ENCODE assay signal across 12 cellular contexts in genomic region chr18:79677840-79678239, GRCh38. TPM values are rescaled to one million over a fixed set of nuclear protein-coding genes. Genes with fewer than 3 reads are reported as not detected.
DNase-seq lines count a peak whose midpoint lies in the region; ATAC-seq, FAIRE-seq and TF ChIP-seq lines count a peak whose summit lies in the region.
"Had no signal": no experiment of that assay in that cellular context is flagged by ENCODE, and none has a peak within 500 bp of the region (broad histone marks: within the 10 kb centered on the region; RNA-seq: fewer than 3 reads in every experiment).

No MANE protein-coding gene starts in this region.

- H3K36me3 ChIP-seq in kidney (ENCODE audit: control insufficient read depth in 1 of 2, insufficient read depth in 2 of 2, low read length in 2 of 2) (peaks cover 0 to 2% of the 10 kb centered on the region in 2 donors), transverse colon (peaks cover 0 to 5% (median 0%) of the 10 kb centered on the region in 4 donors)
- H3K36me3 ChIP-seq: ovary had no signal

- H3K9me3 ChIP-seq in kidney (ENCODE audit: control insufficient read depth in 1 of 2, low read length in 2 of 2) (no peaks in the 10 kb centered on the region), transverse colon (no peaks in the 10 kb centered on the region)
- H3K9me3 ChIP-seq: ovary, stomach had no signal

- peak overlapping the region; percentile 56 to 79 for H3K9ac ChIP-seq in kidney (ENCODE audit: low read length in 2 of 2)

- in situ Hi-C loops in transverse colon (cut with MboI; ENCODE audit: low pct_ligation_motif_present in 1 of 4, low pct_unique_long_range_greater_than_20kb in 1 of 4, low sequenced_read_pairs in 3 of 4), result no loop called here

- H3K4me1 Mint-ChIP-seq in activated T-cell treated with anti-CD3 and anti-CD28 coated beads, Interleukin-2, amount 50 U/mL, for 4 hours (ENCODE audit: low read depth), result peaks cover 38% of the 10 kb centered on the region
- peaks cover 38% of the 10 kb centered on the region for H3K4me1 Mint-ChIP-seq in activated CD4-positive, alpha-beta memory T cell treated with anti-CD3 and anti-CD28 coated beads, Interleukin-2, amount 10 ng/mL, durations not matched to agents 7 days and 5 days
- H3K4me1 Mint-ChIP-seq in stimulated activated naive CD8-positive, alpha-beta T cell treated with anti-CD3 and anti-CD28 coated beads, Interleukin-15, amount 100 ng/mL, for 72 hours, result peaks cover 42% of the 10 kb centered on the region

- no peaks in the 10 kb centered on the region for H3K27me3 Mint-ChIP-seq in activated T-cell treated with anti-CD3 and anti-CD28 coated beads, Interleukin-2, amount 50 U/mL, for 4 hours (ENCODE audit: low read depth)
- no peaks in the 10 kb centered on the region for H3K27me3 Mint-ChIP-seq in activated CD4-positive, alpha-beta memory T cell treated with anti-CD3 and anti-CD28 coated beads, Interleukin-2, amount 10 ng/mL, durations not matched to agents 7 days and 5 days
- no peaks in the 10 kb centered on the region for H3K27me3 Mint-ChIP-seq in stimulated activated naive CD8-positive, alpha-beta T cell treated with anti-CD3 and anti-CD28 coated beads, Interleukin-15, amount 100 ng/mL, for 72 hours

- DNase-seq in activated T-cell treated with anti-CD3 and anti-CD28 coated beads, Interleukin-2, amount 50 U/mL, for 4 hours, result no peak
- DNase-seq in activated T-cell treated with anti-CD3 and anti-CD28 coated beads for 4 hours (no peak), kidney (no peak), urothelium cell line (ENCODE audit: low spot score) (no peak), transverse colon (no peak)
- no peak for DNase-seq in activated CD4-positive, alpha-beta memory T cell treated with anti-CD3 and anti-CD28 coated beads, Interleukin-2, amount 10 ng/mL, durations not matched to agents 7 days and 5 days
- DNase-seq in stimulated activated naive CD8-positive, alpha-beta T cell treated with anti-CD3 and anti-CD28 coated beads, Interleukin-15, amount 100 ng/mL, for 72 hours, result no peak
- no peak for DNase-seq in stimulated activated CD4-positive, alpha-beta T cell treated with anti-CD3 and anti-CD28 coated beads, Interleukin-4, amount 100 ng/mL, for 1 hour
- DNase-seq: activated CD4-positive, alpha-beta T cell treated with anti-CD3 and anti-CD28 coated beads for 48 hours; C1 segment of cervical spinal cord; ovary; stomach had no signal

- POLR2A ChIA-PET in activated CD4-positive, alpha-beta memory T cell treated with anti-CD3 and anti-CD28 coated beads, Interleukin-2, amount 10 ng/mL, durations not matched to agents 7 days and 5 days (lab: Charles Lee), result interaction anchor here (1.4 to 3.5 kb wide), 2 partner anchors 15 to 274 kb away, joined by 3 to 12 read pairs; partner anchors contain the start of gene SLC66A2

- ATAC-seq in activated T-cell treated with anti-CD3 and anti-CD28 coated beads, Interleukin-2, amount 50 U/mL, for 4 hours, result no peak
- ATAC-seq in stimulated activated naive CD8-positive, alpha-beta T cell treated with anti-CD3 and anti-CD28 coated beads, Interleukin-15, amount 100 ng/mL, for 72 hours, result no peak

- no peak for TF ChIP-seq EP300 in transverse colon (IDR thresholded peaks at IDR 0.05; ENCODE audit: low read depth)

- CTCF ChIA-PET in activated CD4-positive, alpha-beta memory T cell treated with anti-CD3 and anti-CD28 coated beads, Interleukin-2, amount 10 ng/mL, durations not matched to agents 7 days and 5 days (lab: Charles Lee), result no interaction called here

- H3K4me1 ChIP-seq in kidney (ENCODE audit: control insufficient read depth in 1 of 2, insufficient read depth in 1 of 2, low read depth in 1 of 2, low read length in 2 of 2) (peaks cover 17 to 23% of the 10 kb centered on the region in 2 donors), transverse colon (peaks cover 18 to 42% (median 34%) of the 10 kb centered on the region in 4 donors)

- H3K4me3 ChIP-seq in kidney (ENCODE audit: low read length in 2 of 2) (peak overlapping the region; percentile 4 to 87), transverse colon (no peak overlapping the region)

- H3K27ac Mint-ChIP-seq in activated CD4-positive, alpha-beta memory T cell treated with anti-CD3 and anti-CD28 coated beads, Interleukin-2, amount 10 ng/mL, durations not matched to agents 7 days and 5 days, result no peak overlapping the region
- no peak overlapping the region for H3K27ac Mint-ChIP-seq in stimulated activated naive CD8-positive, alpha-beta T cell treated with anti-CD3 and anti-CD28 coated beads, Interleukin-15, amount 100 ng/mL, for 72 hours

- intact Hi-C loops in kidney (cut with DNase I), result no loop called here
- intact Hi-C loops in transverse colon (cut with DNase I; ENCODE audit: low total_unique reads), result no loop called here

- WGBS in transverse colon (ENCODE audit: low coverage in 1 of 2), 2 donors, result 92 to 93% methylated on average over 9 of the region's 9 CpGs

- peaks cover 6% of the 10 kb centered on the region for H3K36me3 Mint-ChIP-seq in activated T-cell treated with anti-CD3 and anti-CD28 coated beads, Interleukin-2, amount 50 U/mL, for 4 hours (ENCODE audit: insufficient read depth)
- H3K36me3 Mint-ChIP-seq in activated CD4-positive, alpha-beta memory T cell treated with anti-CD3 and anti-CD28 coated beads, Interleukin-2, amount 10 ng/mL, durations not matched to agents 7 days and 5 days (ENCODE audit: low read depth), result peaks cover 40% of the 10 kb centered on the region

- TF ChIP-seq CTCF in kidney (IDR thresholded peaks at IDR 0.05; ENCODE audit: borderline replicate concordance, extremely low read depth, insufficient read depth) (no peak), transverse colon (IDR thresholded peaks at IDR 0.05) (no peak)

- TF ChIP-seq POLR2A in transverse colon (IDR thresholded peaks at IDR 0.05), result no peak

- H3K27ac ChIP-seq in kidney (ENCODE audit: low read depth in 2 of 2, low read length in 2 of 2) (peak overlapping the region; percentile 96 to 99), transverse colon (no peak overlapping the region)

- H3K27me3 ChIP-seq in transverse colon, result no peaks in the 10 kb centered on the region
- H3K27me3 ChIP-seq: ovary, stomach had no signal

- no peaks in the 10 kb centered on the region for H3K9me3 Mint-ChIP-seq in activated T-cell treated with anti-CD3 and anti-CD28 coated beads, Interleukin-2, amount 50 U/mL, for 4 hours
- H3K9me3 Mint-ChIP-seq in activated CD4-positive, alpha-beta memory T cell treated with anti-CD3 and anti-CD28 coated beads, Interleukin-2, amount 10 ng/mL, durations not matched to agents 7 days and 5 days, result peaks cover 3% of the 10 kb centered on the region
- H3K9me3 Mint-ChIP-seq in stimulated activated naive CD8-positive, alpha-beta T cell treated with anti-CD3 and anti-CD28 coated beads, Interleukin-15, amount 100 ng/mL, for 72 hours, result no peaks in the 10 kb centered on the region

- FAIRE-seq in kidney (lab: Jason Lieb, UNC) (no peak), urothelium cell line (lab: Jason Lieb, UNC) (no peak)

- H3K4me3 Mint-ChIP-seq in activated T-cell treated with anti-CD3 and anti-CD28 coated beads, Interleukin-2, amount 50 U/mL, for 4 hours, result peak overlapping the region; percentile 92
- peak overlapping the region; percentile 94 for H3K4me3 Mint-ChIP-seq in activated CD4-positive, alpha-beta memory T cell treated with anti-CD3 and anti-CD28 coated beads, Interleukin-2, amount 10 ng/mL, durations not matched to agents 7 days and 5 days
- H3K4me3 Mint-ChIP-seq in stimulated activated naive CD8-positive, alpha-beta T cell treated with anti-CD3 and anti-CD28 coated beads, Interleukin-15, amount 100 ng/mL, for 72 hours, result peak overlapping the region; percentile 90 to 94

RNA-seq across cellular contexts. Expression of gene CTDP1, which starts 1.8 kb away (rescaled TPM):
- total RNA-seq in activated T-cell treated with anti-CD3 and anti-CD28 coated beads, Interleukin-2, amount 50 U/mL, for 4 hours, result 10 to 100 TPM; 38.6 to 46.2 (median 44.6) TPM
- 10 to 100 TPM; 34.8 to 38.0 TPM for total RNA-seq in activated CD4-positive, alpha-beta memory T cell treated with anti-CD3 and anti-CD28 coated beads, Interleukin-2, amount 10 ng/mL, durations not matched to agents 7 days and 5 days
- total RNA-seq in kidney (21.8 TPM), transverse colon (100 to 1,000 TPM in 1 of 4 donors, 10 to 100 TPM in 3; 30.6 to 120 (median 49.3) TPM)
- 11.1 TPM for polyA plus RNA-seq in kidney (ENCODE audit: insufficient read depth, low read depth, low replicate concordance)

Comparison
In these comparisons a context has a peak if more than half of its experiments do, and no peak if none do; other contexts are left out.
1. H3K27ac ChIP-seq: peak in kidney (2 of 2); none in transverse colon (0 of 4).
2. H3K4me3 ChIP-seq: peak in kidney (2 of 2); none in transverse colon (0 of 4).
3. Peak in every context shown above with its lines, with median percentiles within 50 percentile points of each other: H3K4me3 Mint-ChIP-seq.